ENCODE assay signal across 8 cellular contexts in genomic region chr3:49719214-49719884, GRCh38. TPM values are rescaled to one million over a fixed set of nuclear protein-coding genes. Genes with fewer than 3 reads are reported as not detected.
A peak's percentile ranks its signal among the peaks of the same experiment; 100 is the strongest.
DNase-seq lines count a peak whose midpoint lies in the region; ATAC-seq, FAIRE-seq and TF ChIP-seq lines count a peak whose summit lies in the region.

Gene AMIGO3 (minus strand): TSS chr3:49719684. CDS start chr3:49719465, 219 bp downstream.

- no peak for TF ChIP-seq RAD21 in A549 (conservative IDR thresholded peaks at IDR 0.05 in 1 of 2, IDR thresholded peaks at IDR 0.05 in 1 of 2)
- TF ChIP-seq RAD21 in liver (IDR thresholded peaks at IDR 0.05), result peak in 1 of 2 donors; percentile 49

- TF ChIP-seq CTCF in A549 (IDR thresholded peaks at IDR 0.05), result no peak
- peak; percentile 43 for TF ChIP-seq CTCF in liver (IDR thresholded peaks at IDR 0.05; ENCODE audit: low read depth, low read length, missing input control)

- DNase-seq in A549 (ENCODE audit: low read depth in 1 of 2, low spot score in 1 of 2) (peak; percentile 82 to 96), NCI-H510A (lab: John Stamatoyannopoulos, UW) (peak; percentile 96)
- DNase-seq in activated CD4-positive, alpha-beta T cell treated with anti-CD3 and anti-CD28 coated beads, Interleukin-2, amount 50 U/mL, for 48 hours, result peak; percentile 94 to 96
- DNase-seq in stimulated activated CD4-positive, alpha-beta T cell treated with anti-CD3 and anti-CD28 coated beads, Interleukin-2, amount 100 ng/mL, for 48 hours, result peak; percentile 84 to 88

- POLR2A ChIA-PET in A549 (lab: Yijun Ruan, JAX), result no interaction called here

- ATAC-seq in A549 (peak; percentile 63 to 77), GM18867 (IDR thresholded peaks at IDR 0.05; ENCODE audit: unreplicated experiment) (peak; percentile 38), HG03097 (IDR thresholded peaks at IDR 0.05; ENCODE audit: low FRiP score, unreplicated experiment) (peak; percentile 37)

- H3K9ac ChIP-seq in duodenal mucosa (ENCODE audit: low read depth in 1 of 2, low read length in 2 of 2) (peak within 1 kb of the TSS in 1 of 2 donors; percentile 61), liver (ENCODE audit: low read depth in 1 of 2, low read length in 2 of 2) (no peak within 1 kb of the TSS)

- FAIRE-seq in A549 (lab: Jason Lieb, UNC), result no peak

- H3K9me3 ChIP-seq in A549, result no peaks in the 10 kb centered on the region
- no peaks in the 10 kb centered on the region for H3K9me3 ChIP-seq in duodenal mucosa (ENCODE audit: control insufficient read depth in 1 of 2, low read length in 2 of 2)
- no peaks in the 10 kb centered on the region for H3K9me3 ChIP-seq in liver (ENCODE audit: control insufficient read depth in 4 of 4, low read length in 3 of 4)

- peaks cover 8% of the 10 kb centered on the region for H3K4me1 ChIP-seq in A549
- H3K4me1 ChIP-seq in duodenal mucosa (ENCODE audit: control insufficient read depth in 1 of 2, insufficient read depth in 2 of 2, low read length in 2 of 2), result peaks cover 37 to 48% of the 10 kb centered on the region in 2 donors
- peaks cover 4 to 31% (median 20%) of the 10 kb centered on the region in 4 donors for H3K4me1 ChIP-seq in liver (ENCODE audit: control insufficient read depth in 4 of 4, insufficient read depth in 4 of 4, low read length in 3 of 4)

- H3K27me3 ChIP-seq in duodenal mucosa (ENCODE audit: control insufficient read depth in 1 of 2, insufficient read depth in 2 of 2, low read length in 2 of 2), result no peaks in the 10 kb centered on the region
- no peaks in the 10 kb centered on the region for H3K27me3 ChIP-seq in liver (ENCODE audit: control insufficient read depth in 4 of 4, insufficient read depth in 4 of 4, low read length in 3 of 4)

- TF ChIP-seq POLR2A in A549 (IDR thresholded peaks at IDR 0.05; ENCODE audit: low read length), result peak; percentile 63

- H3K4me3 ChIP-seq in A549, result peak within 1 kb of the TSS; percentile 34; the same call in 2 of the 3 replicates
- peak within 1 kb of the TSS; percentile 73 to 80 for H3K4me3 ChIP-seq in duodenal mucosa (ENCODE audit: low read depth in 1 of 2, low read length in 2 of 2)
- H3K4me3 ChIP-seq in liver (ENCODE audit: low read depth in 1 of 3, low read length in 3 of 3), result peak within 1 kb of the TSS in 2 of 3 donors; percentile 6 to 58

- H3K27ac ChIP-seq in A549, result peak within 1 kb of the TSS in 1 of 2 experiments; percentile 79; a peak in 3 of 6 replicates
- peak within 1 kb of the TSS; percentile 56 for H3K27ac ChIP-seq in duodenal mucosa (ENCODE audit: low read depth, low read length)
- peak within 1 kb of the TSS in 1 of 2 donors; percentile 35 for H3K27ac ChIP-seq in liver (ENCODE audit: low read depth in 1 of 2, low read length in 2 of 2)

- H3K36me3 ChIP-seq in duodenal mucosa (ENCODE audit: control insufficient read depth in 1 of 2, insufficient read depth in 2 of 2, low read length in 2 of 2), result peaks cover 26 to 44% of the 10 kb centered on the region in 2 donors
- peaks cover 2 to 50% (median 18%) of the 10 kb centered on the region in 4 donors for H3K36me3 ChIP-seq in liver (ENCODE audit: control insufficient read depth in 4 of 4, insufficient read depth in 3 of 4, low read depth in 1 of 4, low read length in 3 of 4)

- 70% methylated on average over 15 of the region's 50 CpGs for WGBS in A549 (ENCODE audit: missing lambda C conversion rate)
- WGBS in liver, result 11% methylated on average over 50 of the region's 50 CpGs

- peak within 1 kb of the TSS; percentile 84 for H3K4me2 ChIP-seq in A549

- CTCF ChIA-PET in A549 (lab: Yijun Ruan, JAX), result interaction anchor here (1.1 to 3.7 kb wide), 4 partner anchors 11 to 120 kb away, joined by 4 to 24 read pairs (median 11); no protein-coding TSS in a partner anchor

- TF ChIP-seq EP300 in A549 (IDR thresholded peaks at IDR 0.05), result no peak

TF ChIP-seq in A549, 52 proteins besides CTCF, POLR2A, EP300 and RAD21 (continues in another document):
- TF ChIP-seq CBX2 (IDR thresholded peaks at IDR 0.05; ENCODE audit: borderline replicate concordance, low read depth) (no peak), SMC3 (IDR thresholded peaks at IDR 0.05) (no peak), REST (IDR thresholded peaks at IDR 0.05) (no peak), JUN (IDR thresholded peaks at IDR 0.05) (peak in 1 of 2 experiments; percentile 47; a peak in 2 of 5 replicates), HEYL (CRISPR knock-in tag; IDR thresholded peaks at IDR 0.05) (no peak)

TF ChIP-seq in liver, 16 proteins besides CTCF, POLR2A, EP300 and RAD21:
- TF ChIP-seq FOXA2 (IDR thresholded peaks at IDR 0.05) (no peak), HNF4A (conservative IDR thresholded peaks at IDR 0.05) (peak in 1 of 2 donors; percentile 11), RXRA (IDR thresholded peaks at IDR 0.05) (peak in 1 of 2 donors; percentile 66), FOXA1 (IDR thresholded peaks at IDR 0.05) (no peak), YY1 (IDR thresholded peaks at IDR 0.05) (peak; percentile 31), HNF4G (IDR thresholded peaks at IDR 0.05) (no peak), REST (IDR thresholded peaks at IDR 0.05) (no peak), SP1 (IDR thresholded peaks at IDR 0.05) (peak; percentile 70), ATF3 (IDR thresholded peaks at IDR 0.05) (no peak), EGR1 (IDR thresholded peaks at IDR 0.05; ENCODE audit: low read depth in 2 of 2) (no peak), GABPA (IDR thresholded peaks at IDR 0.05 in 1 of 2, conservative IDR thresholded peaks at IDR 0.05 in 1 of 2) (no peak), ZBTB33 (IDR thresholded peaks at IDR 0.05) (no peak)

RNA-seq across cellular contexts. Expression of gene AMIGO3, which starts in this region (rescaled TPM):
- polyA plus RNA-seq in A549 (2011; rRNA removed) (0.03 TPM in 1 of 2 replicates, not detected in the other), A549 (2017; fragmentation: RNase III; extraction: RNeasy Plus Mini Kit Qiagen cat#74134 plus additional on column Dnase treatment) (0.13 TPM in 1 of 3 replicates, not detected in the others), liver (1 to 10 TPM in 1 of 2 donors, under 1 TPM in 1; 0.11 to 1.1 TPM)
- polyA plus RNA-seq in A549 (2012; cell fraction: cytosol; rRNA removed), result 0.26 and 0.88 TPM in 2 replicates
- polyA plus RNA-seq in A549 (2012; cell fraction: nucleus; rRNA removed), result 7.5 and 14.5 TPM in 2 replicates
- polyA minus RNA-seq in A549 (2011; rRNA and poly(A)+ RNA removed), result 0.34 TPM in 1 of 2 replicates, not detected in the other
- total RNA-seq in liver, result not detected
